In genomic region chr17:31549525-31550388, GRCh38 we compare ENCODE assay signal across 8 cellular contexts.
A peak's percentile ranks its signal among the peaks of the same experiment; 100 is the strongest.
DNase-seq lines count a peak whose midpoint lies in the region; ATAC-seq, FAIRE-seq and TF ChIP-seq lines count a peak whose summit lies in the region.

No MANE protein-coding gene starts in this region.

- peaks cover 25% of the 10 kb centered on the region for H3K36me3 Mint-ChIP-seq in central memory CD8-positive, alpha-beta T cell (ENCODE audit: insufficient read depth)

- FAIRE-seq in kidney (lab: Jason Lieb, UNC): no peak

- H3K27me3 Mint-ChIP-seq in central memory CD8-positive, alpha-beta T cell: no peaks in the 10 kb centered on the region

- no peak for TF ChIP-seq CTCF in AG04450 (IDR thresholded peaks at IDR 0.05; ENCODE audit: low read depth, low read length)
- TF ChIP-seq CTCF in kidney (IDR thresholded peaks at IDR 0.05; ENCODE audit: borderline replicate concordance, extremely low read depth, insufficient read depth): peak; percentile 4

- peak; percentile 79 for ATAC-seq in GM18907 (IDR thresholded peaks at IDR 0.05; ENCODE audit: unreplicated experiment)
- peak; percentile 62 for ATAC-seq in HG03139 (IDR thresholded peaks at IDR 0.05; ENCODE audit: unreplicated experiment)
- ATAC-seq in activated CD4-positive, CD25-positive, alpha-beta regulatory T cell treated with anti-CD3 and anti-CD28 coated beads, Interleukin-2, amount 50 U/mL, for 24 hours: peak; percentile 84 to 85
- peak; percentile 86 for ATAC-seq in central memory CD8-positive, alpha-beta T cell (replicated peaks; ENCODE audit: extremely low read depth, poor library complexity, severe bottlenecking)

- peak overlapping the region; percentile 65 for H3K27ac ChIP-seq in AG04450 (ENCODE audit: low read depth, low read length)
- peak overlapping the region; percentile 79 to 91 for H3K27ac ChIP-seq in kidney (ENCODE audit: low read depth in 2 of 2, low read length in 2 of 2)

- DNase-seq in AG04450 (ENCODE audit: low read depth, low spot score): peak; percentile 85
- peak; percentile 85 for DNase-seq in NCI-H2227 treated with DMSO at 0.1 percent for 48 hours (lab: John Stamatoyannopoulos, UW)
- DNase-seq in central memory CD8-positive, alpha-beta T cell (ENCODE audit: low spot score in 2 of 2): peak; percentile 77 to 81
- peak; percentile 97 for DNase-seq in kidney
- DNase-seq in stimulated activated CD4-positive, alpha-beta T cell treated with anti-CD3 and anti-CD28 coated beads, Interleukin-12 subunit alpha, Interleukin-12 subunit beta, amount 100 ng/mL, for 48 hours (ENCODE audit: low read depth in 2 of 3, low spot score in 1 of 3): peak; percentile 93 to 99 (median 94)

- H3K4me1 Mint-ChIP-seq in central memory CD8-positive, alpha-beta T cell: peaks cover 15% of the 10 kb centered on the region

- peak overlapping the region; percentile 94 for H3K27ac Mint-ChIP-seq in central memory CD8-positive, alpha-beta T cell (ENCODE audit: low read depth)

- no peaks in the 10 kb centered on the region for H3K36me3 ChIP-seq in kidney (ENCODE audit: control insufficient read depth in 1 of 2, insufficient read depth in 2 of 2, low read length in 2 of 2)

- H3K9me3 Mint-ChIP-seq in central memory CD8-positive, alpha-beta T cell: no peaks in the 10 kb centered on the region

- H3K9ac ChIP-seq in kidney (ENCODE audit: low read length in 2 of 2): peak overlapping the region; percentile 30 to 89

- H3K4me3 ChIP-seq in AG04450 (ENCODE audit: low read depth, low read length) (peak overlapping the region; percentile 90), kidney (ENCODE audit: low read length in 2 of 2) (peak overlapping the region; percentile 75 to 79)

- intact Hi-C loops in kidney (cut with DNase I): no loop called here

- peak overlapping the region; percentile 74 for H3K4me3 Mint-ChIP-seq in central memory CD8-positive, alpha-beta T cell

- CTCF ChIA-PET in AG04450 (lab: Charles Lee): interaction anchor here (0.7 to 1.2 kb wide), 4 partner anchors 8 to 292 kb away, joined by 3 to 4 read pairs (median 3); no protein-coding TSS in a partner anchor

- peaks cover 0 to 2% of the 10 kb centered on the region in 2 donors for H3K4me1 ChIP-seq in kidney (ENCODE audit: control insufficient read depth in 1 of 2, insufficient read depth in 1 of 2, low read depth in 1 of 2, low read length in 2 of 2)

- POLR2A ChIA-PET in AG04450 (lab: Yijun Ruan, JAX): interaction anchor here (0.5 to 0.7 kb wide), 3 partner anchors 20 to 291 kb away, joined by 3 to 5 read pairs (median 3); no protein-coding TSS in a partner anchor

- no peaks in the 10 kb centered on the region for H3K27me3 ChIP-seq in AG04450 (ENCODE audit: control insufficient read depth, insufficient read depth, low read length)

- H3K9me3 ChIP-seq in AG04450 (ENCODE audit: control insufficient read depth, insufficient read depth, low read length) (no peaks in the 10 kb centered on the region), kidney (ENCODE audit: control insufficient read depth in 1 of 2, low read length in 2 of 2) (no peaks in the 10 kb centered on the region)

Comparison
In these comparisons a context has a peak if more than half of its experiments do, and no peak if none do; other contexts are left out.
1. Peak in every context shown above with its lines: DNase-seq, ATAC-seq, H3K4me3 ChIP-seq and H3K27ac ChIP-seq.